ENCODE assay signal across 16 cellular contexts in genomic region chr19:1382250-1382649, GRCh38. TPM values are rescaled to one million over a fixed set of nuclear protein-coding genes. Genes with fewer than 3 reads are reported as not detected.
DNase-seq lines count a peak whose midpoint lies in the region; ATAC-seq and TF ChIP-seq lines count a peak whose summit lies in the region.
"Had no signal": no experiment of that assay in that cellular context is flagged by ENCODE, and none has a peak within 500 bp of the region (broad histone marks: within the 10 kb centered on the region; RNA-seq: fewer than 3 reads in every experiment).

No MANE protein-coding gene starts in this region.

- peak overlapping the region; percentile 60 for H3K27ac ChIP-seq in left ventricle myocardium inferior (replicated peaks)
- H3K27ac ChIP-seq in neuronal stem cell (replicated peaks; ENCODE audit: low read length): no peak overlapping the region
- H3K27ac ChIP-seq in esophagus muscularis mucosa (replicated peaks in 1 of 4): no peak overlapping the region
- H3K27ac ChIP-seq: HL-60 had no signal

- H2BK5ac ChIP-seq in neuronal stem cell (ENCODE audit: low read length): no peak overlapping the region

- no CpG with 5 or more reads among the region's 3 CpGs for WGBS in neuronal stem cell (ENCODE audit: extremely low coverage in 2 of 2, insufficient read length in 2 of 2, insufficient replicate concordance in 1 of 2), 2 donors
- 82% methylated on average over 3 of the region's 3 CpGs for WGBS in esophagus muscularis mucosa

- H3K36me3 Mint-ChIP-seq in WTC11: 0 out of 2 replicates have a peak, but pooled peaks cover 2% of the 10 kb centered on the region

- no peak overlapping the region for H3K4me3 ChIP-seq in left ventricle myocardium inferior
- no peak overlapping the region for H3K4me3 ChIP-seq in neuronal stem cell (ENCODE audit: low read length in 2 of 2)
- H3K4me3 ChIP-seq in esophagus muscularis mucosa: no peak overlapping the region
- H3K4me3 ChIP-seq: GM23248 had no signal

- H3K36me3 ChIP-seq in left ventricle myocardium inferior (peaks cover 18% of the 10 kb centered on the region), neuronal stem cell (replicated peaks in 1 of 2; ENCODE audit: control insufficient read depth in 2 of 2, insufficient read depth in 2 of 2, low read length in 2 of 2) (peaks cover 8 to 10% of the 10 kb centered on the region in 2 donors), esophagus muscularis mucosa (peaks cover 5 to 30% (median 11%) of the 10 kb centered on the region in 4 donors)

- H3K4me1 ChIP-seq in left ventricle myocardium inferior (peaks cover 50% of the 10 kb centered on the region), neuronal stem cell (ENCODE audit: control insufficient read depth in 2 of 2, insufficient read depth in 1 of 2, low read depth in 1 of 2, low read length in 2 of 2) (peaks cover 5 to 12% of the 10 kb centered on the region in 2 donors), esophagus muscularis mucosa (peaks cover 34 to 49% (median 40%) of the 10 kb centered on the region in 4 donors)

- H3K14ac ChIP-seq in neuronal stem cell (ENCODE audit: low read length): no peak overlapping the region

- H3K4me1 Mint-ChIP-seq in WTC11: peaks cover 14% of the 10 kb centered on the region

- peaks cover 8% of the 10 kb centered on the region for H3K79me1 ChIP-seq in neuronal stem cell (ENCODE audit: low read depth, low read length)

- no peak overlapping the region for H3K9ac ChIP-seq in neuronal stem cell (ENCODE audit: low read depth, low read length, poor library complexity)
- H3K9ac ChIP-seq: GM23248 had no signal

- peak overlapping the region; percentile 60 for H2AK5ac ChIP-seq in neuronal stem cell (ENCODE audit: low read depth, low read length)

- TF ChIP-seq POLR2A in esophagus muscularis mucosa (IDR thresholded peaks at IDR 0.05; ENCODE audit: low read depth): no peak

- H3K9me3 ChIP-seq in left ventricle myocardium inferior (replicated peaks): no peaks in the 10 kb centered on the region
- no peaks in the 10 kb centered on the region for H3K9me3 ChIP-seq in neuronal stem cell (replicated peaks in 1 of 2; ENCODE audit: control insufficient read depth in 2 of 2, insufficient read depth in 1 of 2, low read depth in 1 of 2, low read length in 2 of 2)
- no peaks in the 10 kb centered on the region for H3K9me3 ChIP-seq in esophagus muscularis mucosa
- H3K9me3 ChIP-seq: BLaER1 treated with 17β-estradiol and CSF1 and Interleukin-3, amounts not matched to agents 10 nM and 100 nM; HAP-1 had no signal

- no peak overlapping the region for H2BK12ac ChIP-seq in neuronal stem cell (ENCODE audit: low read length)

- no peak overlapping the region for H3K23ac ChIP-seq in neuronal stem cell (ENCODE audit: low read depth, low read length, poor library complexity)

- H3K27me3 Mint-ChIP-seq in WTC11 (ENCODE audit: low read depth): peaks cover 4% of the 10 kb centered on the region

- H3K4me3 Mint-ChIP-seq in WTC11: no peak overlapping the region

- intact Hi-C loops in left ventricle myocardium inferior (cut with micrococcal nuclease): no loop called here
- intact Hi-C loops in left cardiac atrium (cut with DNase I): no loop called here
- intact Hi-C loops in esophagus muscularis mucosa (cut with DNase I): no loop called here

- H2BK15ac ChIP-seq in neuronal stem cell (ENCODE audit: low read length): peak overlapping the region; percentile 45

- POLR2A ChIA-PET in WTC11 (lab: Charles Lee): interaction anchor here (0.7 kb wide), 1 partner anchor 599 kb away, joined by 3 read pairs; no protein-coding TSS in a partner anchor

- no peak overlapping the region for H4K91ac ChIP-seq in neuronal stem cell (ENCODE audit: low read depth, low read length, poor library complexity)

- peak overlapping the region; percentile 6 for H2BK120ac ChIP-seq in neuronal stem cell (ENCODE audit: low read depth, low read length)

- no peak overlapping the region for H3K27ac Mint-ChIP-seq in WTC11

- no peak overlapping the region for H4K8ac ChIP-seq in neuronal stem cell (ENCODE audit: low read depth, low read length)

- CTCF ChIA-PET in WTC11 (lab: Charles Lee): interaction anchor here (1.3 to 1.9 kb wide), 4 partner anchors 71 to 138 kb away, joined by 3 to 6 read pairs (median 4); partner anchors contain the start of gene REEP6

- no peak for ATAC-seq in left cardiac atrium
- ATAC-seq in WTC11: no peak
- no peak for ATAC-seq in GM21529 (IDR thresholded peaks at IDR 0.05; ENCODE audit: unreplicated experiment)

- TF ChIP-seq CTCF in left ventricle myocardium inferior (IDR thresholded peaks at IDR 0.05; ENCODE audit: borderline replicate concordance) (no peak), WTC11 (IDR thresholded peaks at IDR 0.05) (no peak), esophagus muscularis mucosa (IDR thresholded peaks at IDR 0.05) (no peak)

- no peak overlapping the region for H3K4me2 ChIP-seq in neuronal stem cell (ENCODE audit: insufficient read depth, low read length, poor library complexity, severe bottlenecking)

- DNase-seq in left ventricle myocardium inferior: no peak
- DNase-seq in left cardiac atrium: no peak
- no peak for DNase-seq in WTC11 (ENCODE audit: low spot score)
- DNase-seq in neuronal stem cell (ENCODE audit: low spot score): no peak
- DNase-seq in esophagus muscularis mucosa (ENCODE audit: extremely low spot score): no peak
- DNase-seq in activated T-cell treated with anti-CD3 and anti-CD28 coated beads, Interleukin-2, amount 50 U/mL, for 48 hours: no peak
- DNase-seq: CD8-positive, alpha-beta memory T cell; COR-L47; DMS 273 treated with DMSO at 0.1 percent for 48 hours; DND-41; EL had no signal

- H3K18ac ChIP-seq in neuronal stem cell (ENCODE audit: low read length): no peak overlapping the region

- H3K27me3 ChIP-seq in left ventricle myocardium inferior (ENCODE audit: low read depth): no peaks in the 10 kb centered on the region
- no peaks in the 10 kb centered on the region for H3K27me3 ChIP-seq in neuronal stem cell (ENCODE audit: control insufficient read depth in 3 of 3, insufficient read depth in 3 of 3, low read depth in 1 of 3, low read length in 3 of 3)
- no peaks in the 10 kb centered on the region for H3K27me3 ChIP-seq in esophagus muscularis mucosa
- H3K27me3 ChIP-seq: BLaER1 treated with 17β-estradiol and CSF1 and Interleukin-3, amounts not matched to agents 10 nM and 100 nM had no signal

- no peak for TF ChIP-seq EP300 in esophagus muscularis mucosa (IDR thresholded peaks at IDR 0.05)

- H3K4ac ChIP-seq in neuronal stem cell (ENCODE audit: low read length): no peak overlapping the region

- H2AFZ ChIP-seq in neuronal stem cell (ENCODE audit: low read length): no peak overlapping the region
- H2AFZ ChIP-seq: GM23248 had no signal

- no peaks in the 10 kb centered on the region for H3K9me3 Mint-ChIP-seq in WTC11

TF ChIP-seq in WTC11, 78 proteins besides CTCF, POLR2A, EP300 and RAD21:
- TF ChIP-seq AR (CRISPR knock-in tag; IDR thresholded peaks at IDR 0.05) (no peak), ZNF121 (CRISPR knock-in tag; IDR thresholded peaks at IDR 0.05) (peak; percentile 16; the same call in 1 of the 2 replicates)

RNA-seq across cellular contexts. Expression of gene NDUFS7, which starts 1.5 kb away (rescaled TPM):
- total RNA-seq in left ventricle myocardium inferior (380 TPM), left cardiac atrium (100 to 1,000 TPM; 240 to 267 TPM), WTC11 (2021) (136 to 149 TPM (median 139 TPM) in 3 replicates), esophagus muscularis mucosa (100 to 1,000 TPM in 1 of 4 donors, 10 to 100 TPM in 3; 85.6 to 110 (median 89.4) TPM)
- polyA plus RNA-seq in neuronal stem cell (2013, experiment 1 of 2): 61.9 TPM
- polyA plus RNA-seq in neuronal stem cell (2013, experiment 2 of 2): 60.2 TPM

RNA-seq across cellular contexts. Expression of gene GAMT, which starts 19.1 kb away (rescaled TPM):
- total RNA-seq in left ventricle myocardium inferior: 77.0 TPM
- total RNA-seq in left cardiac atrium: 10 to 100 TPM; 36.0 to 48.1 TPM
- 27.7 to 33.6 TPM (median 28.9 TPM) in 3 replicates for total RNA-seq in WTC11 (2021)
- polyA plus RNA-seq in neuronal stem cell (2013, experiment 1 of 2): 41.6 TPM
- 42.6 TPM for polyA plus RNA-seq in neuronal stem cell (2013, experiment 2 of 2)
- 10 to 100 TPM in 3 of 4 donors, 1 to 10 TPM in 1; 5.8 to 13.4 (median 11.9) TPM for total RNA-seq in esophagus muscularis mucosa

RNA-seq across cellular contexts. Expression of gene DAZAP1, which starts 25.1 kb away (rescaled TPM):
- total RNA-seq in left ventricle myocardium inferior: 81.8 TPM
- 10 to 100 TPM; 74.1 to 95.7 TPM for total RNA-seq in left cardiac atrium
- total RNA-seq in WTC11 (2021): 338 to 360 TPM (median 339 TPM) in 3 replicates
- 124 TPM for polyA plus RNA-seq in neuronal stem cell (2013, experiment 1 of 2)
- polyA plus RNA-seq in neuronal stem cell (2013, experiment 2 of 2): 126 TPM
- total RNA-seq in esophagus muscularis mucosa: 10 to 100 TPM; 44.9 to 79.4 (median 52.9) TPM

RNA-seq across cellular contexts. Expression of gene RPS15, which starts 55.9 kb away (rescaled TPM):
- total RNA-seq in left ventricle myocardium inferior (588 TPM), left cardiac atrium (100 to 1,000 TPM; 714 to 737 TPM), WTC11 (2021) (1,932 to 2,169 TPM (median 2,158 TPM) in 3 replicates), esophagus muscularis mucosa (1,000 to 10,000 TPM; 1,297 to 2,978 (median 2,171) TPM)
- polyA plus RNA-seq in neuronal stem cell (2013, experiment 1 of 2): 3,965 TPM
- polyA plus RNA-seq in neuronal stem cell (2013, experiment 2 of 2): 3,732 TPM
